ENCODE assay signal across 8 cellular contexts in the genomic region with DNA sequence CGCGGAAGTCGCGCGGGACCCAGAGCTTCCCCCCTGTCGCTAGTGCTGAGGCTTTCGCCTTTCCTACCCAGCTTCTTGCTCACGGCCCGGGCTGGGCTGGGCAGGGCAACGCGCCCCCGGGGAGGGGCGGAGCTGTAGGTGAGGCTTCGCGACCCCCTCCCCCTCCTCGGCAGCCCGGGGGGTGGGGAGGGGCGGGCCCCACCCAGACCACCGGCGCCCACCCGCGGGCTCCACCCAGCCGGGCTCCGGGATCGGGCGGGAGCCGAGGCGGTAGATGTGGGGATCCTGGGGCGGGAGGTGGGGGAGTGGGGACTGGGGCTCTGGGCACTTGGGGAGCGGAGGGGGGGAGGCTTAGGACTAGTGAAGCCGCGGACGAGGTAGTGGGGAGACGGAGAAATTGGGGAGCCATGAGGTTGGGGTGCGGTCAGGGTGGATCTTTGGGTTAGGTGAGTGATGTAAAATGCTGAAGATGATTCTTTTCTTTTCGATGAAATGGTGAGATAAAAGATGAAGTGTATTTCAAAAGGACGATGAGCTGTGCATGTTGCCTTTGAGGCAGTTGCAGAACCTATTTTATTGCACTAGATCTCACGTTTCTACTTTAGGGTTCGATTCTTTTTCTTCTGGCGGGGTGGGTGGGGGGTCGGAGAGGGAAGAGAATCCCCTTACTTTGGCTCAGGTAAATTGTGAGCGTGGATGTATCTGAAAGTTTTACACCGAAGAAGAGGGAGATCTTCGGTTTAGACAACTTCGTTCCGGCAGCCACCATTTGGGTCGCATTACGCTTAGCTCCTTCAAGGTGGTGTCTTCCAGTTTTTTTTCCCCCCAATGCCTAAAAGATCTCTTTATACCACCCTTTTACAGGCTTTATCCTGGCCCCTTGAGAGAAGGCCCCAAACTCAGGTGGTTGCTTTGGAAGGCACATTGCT. TPM values are rescaled to one million over a fixed set of nuclear protein-coding genes. Genes with fewer than 3 reads are reported as not detected.
DNase-seq lines count a peak whose midpoint lies in the region; ATAC-seq and TF ChIP-seq lines count a peak whose summit lies in the region.

No MANE protein-coding gene starts in this region.

- no peaks in the 10 kb centered on the region for H3K27me3 ChIP-seq in lower lobe of right lung (ENCODE audit: low read depth)

- H3K27ac ChIP-seq in RWPE1 (peak overlapping the region; percentile 92), lower lobe of right lung (peak overlapping the region; percentile 98)

- peaks cover 49% of the 10 kb centered on the region for H3K4me1 ChIP-seq in lower lobe of right lung

- no peaks in the 10 kb centered on the region for H3K9me3 ChIP-seq in lower lobe of right lung

- POLR2A ChIA-PET in RWPE1 (lab: Yijun Ruan, JAX; ENCODE audit: low non-redundant PET), result interaction anchor here (1.0 kb wide), 1 partner anchor 42 kb away, joined by 4 read pairs; a partner anchor contains a TSS

- intact Hi-C loops in lower lobe of right lung (cut with DNase I), result no loop called here

- ATAC-seq in HG03432 (IDR thresholded peaks at IDR 0.05; ENCODE audit: unreplicated experiment), result peak; percentile 56
- ATAC-seq in lower lobe of right lung, result peak; percentile 57 to 58
- ATAC-seq in HG03521 (IDR thresholded peaks at IDR 0.05; ENCODE audit: unreplicated experiment), result no peak

- no peak for TF ChIP-seq CTCF in RWPE1 (conservative IDR thresholded peaks at IDR 0.05; ENCODE audit: low read depth)
- TF ChIP-seq CTCF in lower lobe of right lung (IDR thresholded peaks at IDR 0.05), result no peak

- DNase-seq in activated CD8-positive, alpha-beta memory T cell treated with anti-CD3 and anti-CD28 coated beads, Interleukin-2, amount 50 U/mL, for 1 hour (ENCODE audit: extremely low read depth), result peak; percentile 10
- no peak for DNase-seq in activated CD8-positive, alpha-beta memory T cell treated with anti-CD3 and anti-CD28 coated beads, Interleukin-2, amount 50 U/mL, for 48 hours
- DNase-seq in RWPE1 (ENCODE audit: low spot score) (peak; percentile 63), dermis blood vessel endothelial cell (peak; percentile 17), lower lobe of right lung (no peak), superior temporal gyrus (ENCODE audit: extremely low spot score) (peak; percentile 33)

- CTCF ChIA-PET in RWPE1 (lab: Yijun Ruan, JAX), result interaction anchor here (0.5 to 0.7 kb wide), 5 partner anchors 21 to 549 kb away, joined by 3 read pairs; no protein-coding TSS in a partner anchor

- peak overlapping the region; percentile 84 for H3K4me3 ChIP-seq in lower lobe of right lung

- H3K36me3 ChIP-seq in lower lobe of right lung, result no peaks in the 10 kb centered on the region

RNA-seq across cellular contexts. Expression of a gene that starts 0.6 kb away (rescaled TPM):
- total RNA-seq in dermis blood vessel endothelial cell (47.1 and 51.5 TPM in 2 replicates), lower lobe of right lung (66.3 TPM)

RNA-seq across cellular contexts. Expression of a gene that starts 42.1 kb away (rescaled TPM):
- 14.6 and 18.0 TPM in 2 replicates for total RNA-seq in dermis blood vessel endothelial cell
- 12.2 TPM for total RNA-seq in lower lobe of right lung

Comparison
In these comparisons a context has a peak if more than half of its experiments do, and no peak if none do; other contexts are left out.
1. DNase-seq: peak in activated CD8-positive, alpha-beta memory T cell treated with anti-CD3 and anti-CD28 coated beads, Interleukin-2, amount 50 U/mL, for 1 hour (single experiment), RWPE1 (single experiment), dermis blood vessel endothelial cell (single experiment) and superior temporal gyrus (single experiment); none in activated CD8-positive, alpha-beta memory T cell treated with anti-CD3 and anti-CD28 coated beads, Interleukin-2, amount 50 U/mL, for 48 hours (single experiment) and lower lobe of right lung (single experiment).